Comparison of ENCODE assay signal across 22 cellular contexts in the genomic region with DNA sequence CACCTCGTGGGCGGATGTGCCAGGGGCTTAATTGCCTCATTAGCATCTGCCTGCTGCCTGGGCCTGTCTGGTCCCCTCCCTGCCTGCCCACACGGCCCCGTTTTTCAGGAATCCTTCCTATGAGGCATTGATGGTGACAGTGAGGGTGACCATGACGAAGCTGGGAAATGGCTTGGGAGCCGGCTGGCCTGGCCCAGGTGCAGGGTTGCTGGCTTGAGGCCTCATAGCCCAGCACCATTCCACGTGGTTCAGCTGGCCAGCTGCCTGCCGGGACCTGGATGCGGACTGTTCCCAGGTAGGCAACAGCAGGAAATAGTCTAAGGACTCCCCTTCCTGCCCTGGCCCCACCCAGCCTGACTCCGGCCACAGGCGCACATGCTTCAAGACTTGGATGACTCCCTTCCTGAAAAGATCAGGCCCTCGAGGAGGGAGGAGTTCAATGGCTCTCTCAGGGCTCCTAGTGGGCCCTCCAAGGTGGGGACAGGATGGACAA. TPM values are rescaled to one million over a fixed set of nuclear protein-coding genes. Genes with fewer than 3 reads are reported as not detected.
DNase-seq lines count a peak whose midpoint lies in the region; ATAC-seq, FAIRE-seq and TF ChIP-seq lines count a peak whose summit lies in the region.
"Had no signal": no experiment of that assay in that cellular context is flagged by ENCODE, and none has a peak within 500 bp of the region (broad histone marks: within the 10 kb centered on the region; RNA-seq: fewer than 3 reads in every experiment).

No MANE protein-coding gene starts in this region.

- H3K36me3 ChIP-seq in pancreas = no peaks in the 10 kb centered on the region

- no peak for TF ChIP-seq CTCF in pancreas (IDR thresholded peaks at IDR 0.05)

- H3K9me3 ChIP-seq in pancreas = no peaks in the 10 kb centered on the region

- 52 to 60% methylated on average over 12 of the region's 12 CpGs for WGBS in pancreas, 2 donors

- H3K27me3 ChIP-seq in pancreas = no peaks in the 10 kb centered on the region

- no peak for FAIRE-seq in pancreas (lab: Jason Lieb, UNC)

- ATAC-seq in esophagus mucosa (peak; percentile 72), pancreas (peak; percentile 60 to 82 (median 73))

- intact Hi-C loops in pancreas (cut with DNase I) = no loop called here

- no peak overlapping the region for H3K4me3 ChIP-seq in pancreas
- H3K4me3 ChIP-seq: smooth muscle cell had no signal

- H3K27ac ChIP-seq in pancreas = no peak overlapping the region
- H3K27ac ChIP-seq: parathyroid adenoma, VCaP had no signal

- no peaks in the 10 kb centered on the region for H3K4me1 ChIP-seq in pancreas
- H3K4me1 ChIP-seq: parathyroid adenoma had no signal

- peak; percentile 60 for DNase-seq in HPDE6-E6E7 (ENCODE audit: extremely low spot score)
- peak; percentile 29 for DNase-seq in SW480 (ENCODE audit: low spot score)
- peak in 4 of 6 donors; percentile 42 to 85 (median 78) for DNase-seq in pancreas
- DNase-seq in NCI-H2171 (lab: John Stamatoyannopoulos, UW) = no peak
- DNase-seq in SIG-M5 (lab: John Stamatoyannopoulos, UW) = no peak
- no peak for DNase-seq in cortex of kidney (lab: John Stamatoyannopoulos, UW)
- no peak for DNase-seq in NCI-H748 (lab: John Stamatoyannopoulos, UW; ENCODE audit: unreplicated experiment)
- DNase-seq: activated CD4-positive, alpha-beta T cell treated with anti-CD3 and anti-CD28 coated beads, Interleukin-2, amount 50 U/mL, for 48 hours; activated naive CD4-positive, alpha-beta T cell treated with Interleukin-2 at 50 U/mL for 16 hours; AML-193; anterior cingulate cortex; foreskin fibroblast; Karpas-422; naive B cell; NCI-H345; SHP77; stimulated activated CD4-positive, alpha-beta T cell treated with anti-CD3 and anti-CD28 coated beads, Interleukin-4, amount 100 ng/mL, for 4 hours; T-helper 1 cell had no signal

RNA-seq across cellular contexts. Expression of gene DUSP7, which starts 8.9 kb away (rescaled TPM):
- total RNA-seq in esophagus mucosa (62.6 TPM), pancreas (1 to 10 TPM; 2.8 to 7.6 (median 4.6) TPM)
- 1 to 10 TPM; 2.6 to 6.2 TPM for polyA plus RNA-seq in pancreas

Comparison
In these comparisons a context has a peak if more than half of its experiments do, and no peak if none do; other contexts are left out.
1. DNase-seq: peak in HPDE6-E6E7 (single experiment), SW480 (single experiment) and pancreas (4 of 6); none in NCI-H2171 (single experiment), SIG-M5 (single experiment), cortex of kidney (single experiment) and NCI-H748 (single experiment).